In genomic region chr15:23069496-23070166, GRCh38 we compare ENCODE assay signal across 14 cellular contexts. TPM values are rescaled to one million over a fixed set of nuclear protein-coding genes. Genes with fewer than 3 reads are reported as not detected.
DNase-seq lines count a peak whose midpoint lies in the region; ATAC-seq and TF ChIP-seq lines count a peak whose summit lies in the region.
"Had no signal": no experiment of that assay in that cellular context is flagged by ENCODE, and none has a peak within 500 bp of the region (broad histone marks: within the 10 kb centered on the region; RNA-seq: fewer than 3 reads in every experiment).

No MANE protein-coding gene starts in this region.

- H3K9me3 ChIP-seq in SJCRH30 (replicated peaks): no peaks in the 10 kb centered on the region

- H3K27me3 ChIP-seq in SJCRH30: no peaks in the 10 kb centered on the region
- H3K27me3 ChIP-seq: BLaER1 treated with 17β-estradiol and CSF1 and Interleukin-3, amounts not matched to agents 10 nM and 100 nM; right atrium auricular region had no signal

- H3K4me3 ChIP-seq in SJCRH30 (no peak overlapping the region), fibroblast of pulmonary artery (replicated peaks; ENCODE audit: low read depth, low read length) (no peak overlapping the region)
- H3K4me3 ChIP-seq: BLaER1 treated with 17β-estradiol and CSF1 and Interleukin-3, amounts not matched to agents 10 nM and 100 nM; right atrium auricular region had no signal

- ATAC-seq in HG02588 (IDR thresholded peaks at IDR 0.05; ENCODE audit: unreplicated experiment) (no peak), GM18511 (IDR thresholded peaks at IDR 0.05; ENCODE audit: unreplicated experiment) (no peak)

- H3K4me3 Mint-ChIP-seq in HFFc6: no peak overlapping the region
- H3K4me3 Mint-ChIP-seq: activated naive CD8-positive, alpha-beta T cell treated with anti-CD3 and anti-CD28 coated beads for 36 hours had no signal

- H3K27ac ChIP-seq in SJCRH30: no peak overlapping the region
- H3K27ac ChIP-seq: BLaER1 treated with 17β-estradiol and CSF1 and Interleukin-3, amounts not matched to agents 10 nM and 100 nM; right atrium auricular region had no signal

- no peaks in the 10 kb centered on the region; the same call in 1 of the 2 replicates for H3K27me3 Mint-ChIP-seq in HFFc6 (ENCODE audit: insufficient read depth)

- in situ Hi-C loops in Caki2 (cut with HindIII; ENCODE audit: low pct_unique_long_range_greater_than_20kb, low sequenced_read_pairs): no loop called here

- H3K36me3 Mint-ChIP-seq in HFFc6 (ENCODE audit: low read depth): no peaks in the 10 kb centered on the region
- H3K36me3 Mint-ChIP-seq: activated naive CD8-positive, alpha-beta T cell treated with anti-CD3 and anti-CD28 coated beads for 36 hours had no signal

- no peaks in the 10 kb centered on the region for H3K36me3 ChIP-seq in SJCRH30
- H3K36me3 ChIP-seq: BLaER1 treated with 17β-estradiol and CSF1 and Interleukin-3, amounts not matched to agents 10 nM and 100 nM; right atrium auricular region had no signal

- no peaks in the 10 kb centered on the region for H3K4me1 Mint-ChIP-seq in HFFc6 (ENCODE audit: low read depth)
- H3K4me1 Mint-ChIP-seq: activated naive CD8-positive, alpha-beta T cell treated with anti-CD3 and anti-CD28 coated beads for 36 hours had no signal

- TF ChIP-seq CTCF in HFFc6 (IDR thresholded peaks at IDR 0.05) (peak; percentile 43), fibroblast of pulmonary artery (IDR thresholded peaks at IDR 0.05; ENCODE audit: low read length, missing control alignments) (peak; percentile 5)

- H3K9me3 Mint-ChIP-seq in HFFc6: peaks cover 6% of the 10 kb centered on the region
- H3K9me3 Mint-ChIP-seq: activated naive CD8-positive, alpha-beta T cell treated with anti-CD3 and anti-CD28 coated beads for 36 hours had no signal

- DNase-seq in Caki2 (ENCODE audit: low read depth) (peak; percentile 84), HFFc6 (no peak), SJCRH30 (peak; percentile 43 to 51), fibroblast of pulmonary artery (ENCODE audit: low read depth) (no peak), cortex of kidney (lab: John Stamatoyannopoulos, UW) (no peak)
- DNase-seq in stimulated activated CD4-positive, alpha-beta T cell treated with anti-CD3 and anti-CD28 coated beads, Interleukin-2, amount 100 ng/mL, for 48 hours: no peak
- DNase-seq: activated naive CD8-positive, alpha-beta T cell treated with anti-CD3 and anti-CD28 coated beads for 36 hours; cerebellar nuclear complex; NCI-H1694; T-helper 2 cell had no signal

- H3K4me1 ChIP-seq in SJCRH30: no peaks in the 10 kb centered on the region
- H3K4me1 ChIP-seq: right atrium auricular region had no signal

- no peak overlapping the region for H3K27ac Mint-ChIP-seq in HFFc6
- H3K27ac Mint-ChIP-seq: activated naive CD8-positive, alpha-beta T cell treated with anti-CD3 and anti-CD28 coated beads for 36 hours had no signal

RNA-seq across cellular contexts. Expression of gene TUBGCP5, which starts 30.3 kb away (rescaled TPM):
- total RNA-seq in Caki2 (2014; rRNA removed; shearing (Covaris generic); ENCODE audit: low replicate concordance): 3.6 and 9.3 TPM in 2 replicates
- total RNA-seq in HFFc6 (2021; fragmentation: NEBNext Ultra II Directional; extraction: Animal tissue kit (Norgen Biotek cat#: 25700)): 10 to 100 TPM; 11.7 to 13.8 (median 13.1) TPM
- total RNA-seq in SJCRH30 (2014; rRNA removed; shearing (Covaris generic)): 16.8 and 23.1 TPM in 2 replicates

Comparison
In these comparisons a context has a peak if more than half of its experiments do, and no peak if none do; other contexts are left out.
1. DNase-seq: peak in Caki2 (single experiment) and SJCRH30 (2 of 2); none in HFFc6 (single experiment), fibroblast of pulmonary artery (single experiment), stimulated activated CD4-positive, alpha-beta T cell treated with anti-CD3 and anti-CD28 coated beads, Interleukin-2, amount 100 ng/mL, for 48 hours (0 of 2) and cortex of kidney (single experiment).